Comparison of ENCODE assay signal across 19 cellular contexts in the genomic region with DNA sequence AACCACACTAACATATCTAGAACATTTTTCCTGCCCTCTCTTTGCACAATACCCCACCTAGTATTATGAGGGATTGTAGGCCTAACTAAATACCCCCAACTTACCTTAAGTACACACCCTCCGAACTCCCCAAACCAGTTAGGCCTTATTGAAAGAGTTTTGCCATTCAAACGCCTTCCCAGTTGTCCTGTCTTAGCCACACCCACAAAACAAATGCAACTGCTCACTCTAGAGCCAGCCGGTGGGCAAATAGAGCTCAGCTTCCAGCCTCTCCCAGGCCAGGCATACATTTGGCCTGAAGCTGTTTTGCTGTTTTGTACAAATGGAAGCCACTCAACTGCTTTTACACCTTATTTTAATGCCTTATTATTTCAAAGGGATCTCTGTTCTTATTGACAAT.
DNase-seq lines count a peak whose midpoint lies in the region; ATAC-seq and TF ChIP-seq lines count a peak whose summit lies in the region.
"Had no signal": no experiment of that assay in that cellular context is flagged by ENCODE, and none has a peak within 500 bp of the region (broad histone marks: within the 10 kb centered on the region; RNA-seq: fewer than 3 reads in every experiment).

No MANE protein-coding gene starts in this region.

- H3K27ac ChIP-seq in colonic mucosa (peak overlapping the region; percentile 4), mucosa of rectum (ENCODE audit: low read depth in 2 of 2, low read length in 2 of 2) (peak overlapping the region; percentile 48 to 50)
- H3K27ac ChIP-seq: SK-N-MC, thyroid gland had no signal

- peak; percentile 79 for DNase-seq in ELF-1 (ENCODE audit: low read depth, low spot score)
- DNase-seq in LoVo (ENCODE audit: low spot score) = peak; percentile 40
- DNase-seq in colonic mucosa = peak; percentile 77
- no peak for DNase-seq in cerebellum (ENCODE audit: low spot score)
- no peak for DNase-seq in Kasumi-1 (lab: John Stamatoyannopoulos, UW)
- DNase-seq: activated CD4-positive, alpha-beta T cell treated with anti-CD3 and anti-CD28 coated beads for 36 hours; activated naive CD4-positive, alpha-beta T cell treated with anti-CD3 and anti-CD28 coated beads, Interleukin-2, amount 10 ng/mL, durations not matched to agents 7 days and 5 days; BE2C; dermis blood vessel endothelial cell; DND-41; head of caudate nucleus; kidney glomerular epithelial cell; MV-4-11; T-helper 9 cell; thyroid gland had no signal

- H3K4me1 ChIP-seq in colonic mucosa (no peaks in the 10 kb centered on the region), mucosa of rectum (ENCODE audit: control insufficient read depth in 2 of 2, insufficient read depth in 2 of 2, low read length in 2 of 2) (peaks cover 0 to 17% of the 10 kb centered on the region in 2 donors)
- H3K4me1 ChIP-seq: BE2C, thyroid gland had no signal

- H3K27me3 ChIP-seq in colonic mucosa = no peaks in the 10 kb centered on the region
- H3K27me3 ChIP-seq in mucosa of rectum (ENCODE audit: control insufficient read depth in 2 of 2, insufficient read depth in 2 of 2, low read length in 2 of 2) = no peaks in the 10 kb centered on the region
- H3K27me3 ChIP-seq: BE2C, thyroid gland had no signal

- intact Hi-C loops in colonic mucosa (cut with DNase I) = no loop called here

- H3K9me3 ChIP-seq in colonic mucosa (no peaks in the 10 kb centered on the region), mucosa of rectum (ENCODE audit: control insufficient read depth in 2 of 2, low read length in 2 of 2) (no peaks in the 10 kb centered on the region)
- H3K9me3 ChIP-seq: BE2C, thyroid gland had no signal

- no peak overlapping the region for H3K4me3 ChIP-seq in colonic mucosa
- peak overlapping the region in 1 of 2 donors; percentile 26 for H3K4me3 ChIP-seq in mucosa of rectum (ENCODE audit: low read length in 2 of 2)
- H3K4me3 ChIP-seq: SK-N-MC, skin epidermis, thyroid gland had no signal

- no peak for TF ChIP-seq CTCF in colonic mucosa (IDR thresholded peaks at IDR 0.05)

- no peak overlapping the region for H3K9ac ChIP-seq in colonic mucosa (ENCODE audit: low read depth in 2 of 2, low read length in 2 of 2)
- H3K9ac ChIP-seq in mucosa of rectum (ENCODE audit: low read depth in 1 of 2, low read length in 2 of 2) = no peak overlapping the region

- no peak for ATAC-seq in HG03196 (IDR thresholded peaks at IDR 0.05; ENCODE audit: unreplicated experiment)
- ATAC-seq: activated CD4-positive, alpha-beta T cell treated with anti-CD3 and anti-CD28 coated beads for 36 hours had no signal

- no peaks in the 10 kb centered on the region for H3K36me3 ChIP-seq in colonic mucosa
- no peaks in the 10 kb centered on the region for H3K36me3 ChIP-seq in mucosa of rectum (ENCODE audit: control insufficient read depth in 2 of 2, insufficient read depth in 2 of 2, low read length in 2 of 2)
- H3K36me3 ChIP-seq: BE2C, thyroid gland had no signal

Comparison
In these comparisons a context has a peak if more than half of its experiments do, and no peak if none do; other contexts are left out.
1. DNase-seq: peak in ELF-1 (single experiment), LoVo (single experiment) and colonic mucosa (single experiment); none in cerebellum (single experiment) and Kasumi-1 (0 of 2).